In the genomic region with DNA sequence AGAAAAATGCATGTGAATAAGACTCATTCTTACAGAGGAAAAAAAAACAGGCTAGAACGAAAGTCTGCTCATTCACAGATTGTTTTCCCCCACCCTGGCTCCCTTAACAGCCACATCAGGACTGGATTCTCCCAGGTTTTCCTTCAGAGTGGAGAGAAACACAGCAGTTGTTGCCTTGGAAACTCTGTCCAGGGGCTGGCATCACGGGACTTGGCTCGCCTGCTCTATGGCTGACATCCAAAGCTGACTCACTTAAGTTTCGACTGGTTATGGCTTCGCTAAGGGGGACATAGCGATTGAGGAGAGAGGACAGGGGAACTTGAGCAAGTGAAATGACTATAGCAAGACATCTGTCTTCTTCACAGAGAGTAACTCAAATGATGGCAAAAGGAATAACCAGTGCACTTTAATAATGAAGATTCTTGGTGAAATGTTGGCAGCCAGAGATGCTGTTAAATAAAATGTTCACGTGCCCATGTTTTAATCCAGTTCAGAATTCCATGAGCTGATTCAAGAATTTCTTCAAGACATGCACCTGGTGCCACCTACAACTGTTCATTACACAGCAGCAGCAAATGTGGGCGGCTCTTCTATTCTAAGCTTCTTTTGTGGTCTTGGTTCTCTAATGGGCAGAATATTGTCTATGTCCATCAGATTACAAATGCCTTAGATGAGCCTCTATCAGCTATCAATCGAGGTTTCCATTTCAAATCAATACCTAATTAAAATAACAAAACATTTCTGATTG, we compare ENCODE assay signal across 8 cellular contexts. TPM values are rescaled to one million over a fixed set of nuclear protein-coding genes. Genes with fewer than 3 reads are reported as not detected.
DNase-seq lines count a peak whose midpoint lies in the region; ATAC-seq and TF ChIP-seq lines count a peak whose summit lies in the region.

No MANE protein-coding gene starts in this region.

- H3K4me1 Mint-ChIP-seq in progenitor cell of endocrine pancreas (ENCODE audit: low read depth) = no peaks in the 10 kb centered on the region

- intact Hi-C loops in head of caudate nucleus (cut with DNase I) = loop anchor here (5.0 kb wide), 1 partner anchor 475 kb away; no protein-coding TSS in a partner anchor

- no peaks in the 10 kb centered on the region for H3K36me3 Mint-ChIP-seq in progenitor cell of endocrine pancreas (ENCODE audit: insufficient read depth)

- no peak overlapping the region for H3K27ac Mint-ChIP-seq in progenitor cell of endocrine pancreas

- H3K9me3 Mint-ChIP-seq in progenitor cell of endocrine pancreas (ENCODE audit: low read depth) = no peaks in the 10 kb centered on the region

- H3K4me3 ChIP-seq in HFF-Myc (replicated peaks; ENCODE audit: low read depth, low read length) = no peak overlapping the region

- H3K4me3 Mint-ChIP-seq in progenitor cell of endocrine pancreas (ENCODE audit: low read depth) = no peak overlapping the region

- TF ChIP-seq CTCF in HFF-Myc (IDR thresholded peaks at IDR 0.05; ENCODE audit: low read depth, low read length, missing control alignments) = no peak
- no peak for TF ChIP-seq CTCF in progenitor cell of endocrine pancreas (IDR thresholded peaks at IDR 0.05; ENCODE audit: unreplicated experiment)
- no peak for TF ChIP-seq CTCF in GM13977 (IDR thresholded peaks at IDR 0.05; ENCODE audit: extremely low read depth, insufficient read depth, missing control alignments)

- peaks cover 3% of the 10 kb centered on the region for H3K27me3 Mint-ChIP-seq in progenitor cell of endocrine pancreas

- in situ Hi-C loops in GM13977 (cut with MboI; ENCODE audit: low pct_unique_long_range_greater_than_20kb, low sequenced_read_pairs, unreplicated experiment) = no loop called here

- DNase-seq in HFF-Myc (ENCODE audit: extremely low read depth, low read depth) = peak; percentile 80
- peak; percentile 1 for DNase-seq in SHP77 treated with DMSO at 0.1 percent for 48 hours (lab: John Stamatoyannopoulos, UW)
- DNase-seq in head of caudate nucleus = peak; percentile 27 to 84 (median 63)
- peak; percentile 96 for DNase-seq in renal cortical epithelial cell (ENCODE audit: low read depth)
- no peak for DNase-seq in activated CD8-positive, alpha-beta memory T cell treated with anti-CD3 and anti-CD28 coated beads, Interleukin-2, amount 50 U/mL, for 48 hours
- DNase-seq in progenitor cell of endocrine pancreas (ENCODE audit: low spot score, unreplicated experiment) = no peak
- DNase-seq in GM13977 (ENCODE audit: low spot score) = no peak

- no peak for ATAC-seq in HG02938 (IDR thresholded peaks at IDR 0.05; ENCODE audit: unreplicated experiment)

RNA-seq across cellular contexts. Expression of a gene that starts 21.8 kb away (rescaled TPM):
- total RNA-seq in renal cortical epithelial cell (7.2 and 17.2 TPM in 2 replicates), progenitor cell of endocrine pancreas (22.3 and 23.6 TPM in 2 replicates)

RNA-seq across cellular contexts. Expression of a gene that starts 41.6 kb away (rescaled TPM):
- total RNA-seq in renal cortical epithelial cell (not detected in 2 replicates), progenitor cell of endocrine pancreas (0.89 and 1.2 TPM in 2 replicates)

Comparison
In these comparisons a context has a peak if more than half of its experiments do, and no peak if none do; other contexts are left out.
1. DNase-seq: peak in HFF-Myc (single experiment), SHP77 treated with DMSO at 0.1 percent for 48 hours (single experiment), head of caudate nucleus (42 of 42) and renal cortical epithelial cell (single experiment); none in activated CD8-positive, alpha-beta memory T cell treated with anti-CD3 and anti-CD28 coated beads, Interleukin-2, amount 50 U/mL, for 48 hours (single experiment), progenitor cell of endocrine pancreas (single experiment) and GM13977 (single experiment).